Comparison of ENCODE assay signal across 1 cellular context in genomic region chr6:47016236-47016635, GRCh38.
TF ChIP-seq lines count a peak whose summit lies in the region.

No MANE protein-coding gene starts in this region.

TF ChIP-seq in HepG2, 621 proteins besides CTCF, POLR2A, EP300 and RAD21 (continued from another document):
- TF ChIP-seq CERS6 (CRISPR knock-in tag; IDR thresholded peaks at IDR 0.05) = no peak
- TF ChIP-seq NFIB (CRISPR knock-in tag; IDR thresholded peaks at IDR 0.05; ENCODE audit: borderline replicate concordance) = no peak
- no peak for TF ChIP-seq ZKSCAN5 (CRISPR knock-in tag; IDR thresholded peaks at IDR 0.05)
- no peak for TF ChIP-seq FOXO4 (CRISPR knock-in tag; conservative IDR thresholded peaks at IDR 0.05)
- TF ChIP-seq ZNF782 (CRISPR knock-in tag; IDR thresholded peaks at IDR 0.05; ENCODE audit: borderline replicate concordance) = no peak
- TF ChIP-seq ZNF883 (CRISPR knock-in tag; IDR thresholded peaks at IDR 0.05; ENCODE audit: not compliant biosample characterization) = no peak
- no peak for TF ChIP-seq SKIL (CRISPR knock-in tag; IDR thresholded peaks at IDR 0.05; ENCODE audit: borderline replicate concordance)
- no peak for TF ChIP-seq ZMYM2 (CRISPR knock-in tag; IDR thresholded peaks at IDR 0.05)
- no peak for TF ChIP-seq USF2 (IDR thresholded peaks at IDR 0.05; ENCODE audit: low read depth, low read length)
- no peak for TF ChIP-seq USF2 (CRISPR knock-in tag; IDR thresholded peaks at IDR 0.05; ENCODE audit: borderline replicate concordance)
- TF ChIP-seq PRPF4 (IDR thresholded peaks at IDR 0.05; ENCODE audit: low read depth, low read length, poor library complexity, severe bottlenecking) = no peak
- TF ChIP-seq CENPBD1 (CRISPR knock-in tag; IDR thresholded peaks at IDR 0.05; ENCODE audit: borderline replicate concordance, low read depth) = no peak
